Comparison of ENCODE assay signal across 15 cellular contexts in the genomic region with DNA sequence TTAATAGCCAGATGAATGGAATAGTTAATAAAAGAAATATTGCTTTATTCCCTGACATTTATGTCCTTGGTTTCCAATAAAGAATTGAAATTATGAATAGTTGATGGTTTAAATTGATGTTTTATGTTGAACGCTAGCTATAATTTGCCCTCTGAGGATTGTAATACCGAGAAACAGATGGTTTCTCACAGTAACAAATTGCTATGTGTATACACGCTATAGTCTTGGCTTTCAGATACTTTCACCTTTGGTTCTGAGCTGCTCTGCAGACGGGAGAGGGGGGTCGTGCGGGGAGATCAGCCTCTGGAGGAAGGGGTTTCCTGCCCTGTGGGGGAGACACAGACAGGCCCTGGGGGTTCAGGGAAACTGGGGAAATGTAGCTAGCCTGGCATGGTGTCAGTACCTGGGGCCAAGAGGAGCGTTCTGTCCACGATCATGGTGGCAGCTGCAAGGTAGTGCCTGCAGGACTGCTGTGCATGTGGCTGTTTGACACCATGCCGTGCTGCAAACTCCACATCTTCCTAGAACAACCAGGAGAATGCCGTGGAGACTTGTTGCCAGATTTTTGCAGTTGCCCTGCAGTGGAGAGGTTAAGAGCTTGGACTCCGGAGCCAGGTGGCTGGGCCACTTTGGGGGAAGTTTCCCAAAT.
DNase-seq lines count a peak whose midpoint lies in the region; ATAC-seq, FAIRE-seq and TF ChIP-seq lines count a peak whose summit lies in the region.
"Had no signal": no experiment of that assay in that cellular context is flagged by ENCODE, and none has a peak within 500 bp of the region (broad histone marks: within the 10 kb centered on the region; RNA-seq: fewer than 3 reads in every experiment).

No MANE protein-coding gene starts in this region.

- H3K27me3 Mint-ChIP-seq in Caco-2 (ENCODE audit: insufficient read depth, unreplicated experiment) = no peaks in the 10 kb centered on the region
- no peaks in the 10 kb centered on the region for H3K27me3 Mint-ChIP-seq in mesothelial cell of epicardium (ENCODE audit: low read depth)
- H3K27me3 Mint-ChIP-seq: activated naive CD4-positive, alpha-beta T cell treated with anti-CD3 and anti-CD28 coated beads, Interleukin-2, amount 10 ng/mL, durations not matched to agents 7 days and 5 days had no signal

- H3K27me3 ChIP-seq in Caco-2 (replicated peaks; ENCODE audit: control insufficient read depth, insufficient read depth, low read length) (no peaks in the 10 kb centered on the region), NT2/D1 (ENCODE audit: insufficient read depth, insufficient read length) (no peaks in the 10 kb centered on the region)
- H3K27me3 ChIP-seq: upper lobe of left lung had no signal

- H3K9me3 ChIP-seq in Caco-2 (peaks cover 5% of the 10 kb centered on the region; the same call in 1 of the 2 replicates), NT2/D1 (ENCODE audit: insufficient read depth, low read length) (peaks cover 8% of the 10 kb centered on the region; the same call in 1 of the 2 replicates), kidney (ENCODE audit: control insufficient read depth in 1 of 2, low read length in 2 of 2) (peaks cover 0 to 3% of the 10 kb centered on the region in 2 donors)
- H3K9me3 ChIP-seq: upper lobe of left lung had no signal

- H3K9ac ChIP-seq in NT2/D1 (ENCODE audit: insufficient read length, low read depth) (peak overlapping the region; percentile 52), kidney (ENCODE audit: low read length in 2 of 2) (no peak overlapping the region)

- CTCF ChIA-PET in Caco-2 (lab: Charles Lee) = no interaction called here

- H3K4me3 ChIP-seq in Caco-2 (ENCODE audit: low read depth, low read length) (no peak overlapping the region), NT2/D1 (ENCODE audit: insufficient read length, low read depth) (no peak overlapping the region), kidney (ENCODE audit: low read length in 2 of 2) (no peak overlapping the region)
- H3K4me3 ChIP-seq: upper lobe of left lung had no signal

- peak; percentile 32 for ATAC-seq in GM18868 (IDR thresholded peaks at IDR 0.05; ENCODE audit: unreplicated experiment)

- H3K36me3 ChIP-seq in Caco-2 (ENCODE audit: control insufficient read depth, insufficient read depth, low read length) (no peaks in the 10 kb centered on the region; the same call in 1 of the 2 replicates), NT2/D1 (ENCODE audit: insufficient read depth, insufficient read length, low read length) (no peaks in the 10 kb centered on the region), kidney (ENCODE audit: control insufficient read depth in 1 of 2, insufficient read depth in 2 of 2, low read length in 2 of 2) (no peaks in the 10 kb centered on the region)

- TF ChIP-seq CTCF in Caco-2 (IDR thresholded peaks at IDR 0.05; ENCODE audit: insufficient read depth in 1 of 2, low read depth in 1 of 2, low read length in 1 of 2, severe bottlenecking in 1 of 2, unreplicated experiment in 1 of 2) (no peak), mesothelial cell of epicardium (IDR thresholded peaks at IDR 0.05; ENCODE audit: unreplicated experiment) (no peak), kidney (IDR thresholded peaks at IDR 0.05; ENCODE audit: borderline replicate concordance, extremely low read depth, insufficient read depth) (no peak)

- H3K9me3 Mint-ChIP-seq in Caco-2 (ENCODE audit: unreplicated experiment) (no peaks in the 10 kb centered on the region), mesothelial cell of epicardium (no peaks in the 10 kb centered on the region)

- no TSS peak for BruUV-seq in Caco-2 (replicated peaks; lab: Mats Ljungman, UMichigan)

- peak overlapping the region; percentile 79 for H3K27ac Mint-ChIP-seq in Caco-2 (ENCODE audit: unreplicated experiment)
- peak overlapping the region; percentile 16 for H3K27ac Mint-ChIP-seq in mesothelial cell of epicardium
- H3K27ac Mint-ChIP-seq: activated naive CD4-positive, alpha-beta T cell treated with anti-CD3 and anti-CD28 coated beads, Interleukin-2, amount 10 ng/mL, durations not matched to agents 7 days and 5 days had no signal

- no peak overlapping the region for H3K27ac ChIP-seq in kidney (ENCODE audit: low read depth in 2 of 2, low read length in 2 of 2)
- H3K27ac ChIP-seq: upper lobe of left lung had no signal

- H3K4me3 Mint-ChIP-seq in Caco-2 (ENCODE audit: unreplicated experiment) = no peak overlapping the region
- no peak overlapping the region for H3K4me3 Mint-ChIP-seq in mesothelial cell of epicardium
- H3K4me3 Mint-ChIP-seq: activated naive CD4-positive, alpha-beta T cell treated with anti-CD3 and anti-CD28 coated beads, Interleukin-2, amount 10 ng/mL, durations not matched to agents 7 days and 5 days had no signal

- H3K4me1 ChIP-seq in Caco-2 = no peaks in the 10 kb centered on the region
- H3K4me1 ChIP-seq in NT2/D1 (ENCODE audit: insufficient read depth, insufficient read length) = peaks cover 15% of the 10 kb centered on the region
- H3K4me1 ChIP-seq in kidney (ENCODE audit: control insufficient read depth in 1 of 2, insufficient read depth in 1 of 2, low read depth in 1 of 2, low read length in 2 of 2) = peaks cover 0 to 2% of the 10 kb centered on the region in 2 donors

- FAIRE-seq in kidney (lab: Jason Lieb, UNC) = no peak

- intact Hi-C loops in Caco-2 (cut with micrococcal nuclease; ENCODE audit: unreplicated experiment) = no loop called here
- intact Hi-C loops in kidney (cut with DNase I) = no loop called here

- POLR2A ChIA-PET in Caco-2 (lab: Charles Lee) = interaction anchor here (0.6 kb wide), 1 partner anchor 50 kb away, joined by 3 read pairs; no protein-coding TSS in a partner anchor

- H3K4me1 Mint-ChIP-seq in Caco-2 (ENCODE audit: low read depth, unreplicated experiment) (peaks cover 13% of the 10 kb centered on the region), mesothelial cell of epicardium (peaks cover 33% of the 10 kb centered on the region)

- H3K36me3 Mint-ChIP-seq in Caco-2 (ENCODE audit: insufficient read depth, unreplicated experiment) (peaks cover 79% of the 10 kb centered on the region), mesothelial cell of epicardium (peaks cover 16% of the 10 kb centered on the region)

- DNase-seq in Caco-2 (no peak), NT2/D1 (ENCODE audit: low read depth, low spot score) (no peak), mesothelial cell of epicardium (ENCODE audit: low spot score in 2 of 2, unreplicated experiment in 2 of 2) (no peak), NCI-H524 (lab: John Stamatoyannopoulos, UW) (no peak), H4 (ENCODE audit: low spot score) (no peak), kidney (no peak), HT-29 (ENCODE audit: low spot score) (no peak)
- DNase-seq: activated CD4-positive, alpha-beta T cell treated with anti-CD3 and anti-CD28 coated beads for 1 hour; activated naive CD4-positive, alpha-beta T cell treated with anti-CD3 and anti-CD28 coated beads, Interleukin-2, amount 10 ng/mL, durations not matched to agents 7 days and 5 days; NCI-H187 treated with DMSO at 0.1 percent for 48 hours; NCI-H82; nucleus accumbens; stimulated activated CD4-positive, alpha-beta T cell treated with anti-CD3 and anti-CD28 coated beads, Interleukin-4, amount 100 ng/mL, for 24 hours; upper lobe of left lung had no signal
